In the genomic region with DNA sequence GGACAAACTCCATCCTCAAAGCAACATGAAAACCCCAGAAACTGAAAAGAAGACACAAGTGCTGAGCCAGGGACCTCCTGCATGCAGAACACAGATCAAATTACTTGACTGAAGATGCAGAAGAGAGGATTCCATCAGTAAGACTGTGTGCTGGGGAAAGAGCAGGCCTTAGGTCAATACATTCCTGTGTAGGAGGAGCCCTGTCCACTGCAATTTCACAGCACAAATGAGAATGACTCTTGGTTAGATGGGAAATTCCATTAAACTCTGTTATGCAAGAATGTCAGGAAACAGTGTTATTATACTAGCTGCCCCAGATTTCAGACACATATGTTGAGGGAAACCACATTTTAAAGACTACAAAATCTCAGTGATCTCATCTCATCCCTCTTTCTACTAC, we compare ENCODE assay signal across 9 cellular contexts. TPM values are rescaled to one million over a fixed set of nuclear protein-coding genes. Genes with fewer than 3 reads are reported as not detected.
DNase-seq lines count a peak whose midpoint lies in the region; ATAC-seq and TF ChIP-seq lines count a peak whose summit lies in the region.
"Had no signal": no experiment of that assay in that cellular context is flagged by ENCODE, and none has a peak within 500 bp of the region (broad histone marks: within the 10 kb centered on the region; RNA-seq: fewer than 3 reads in every experiment).

No MANE protein-coding gene starts in this region.

- H3K9me2 ChIP-seq in SK-N-SH: no peaks in the 10 kb centered on the region

- H3K4me1 ChIP-seq in SK-N-SH (ENCODE audit: control insufficient read depth in 1 of 2, insufficient read depth in 2 of 2, low read depth in 1 of 2, low read length in 1 of 2): peaks cover 0 to 29% of the 10 kb centered on the region in 2 experiments; a peak in 3 of 4 replicates

- H3K27me3 Mint-ChIP-seq in osteocyte (ENCODE audit: unreplicated experiment): no peaks in the 10 kb centered on the region
- peaks cover 0 to 4% (median 0%) of the 10 kb centered on the region in 5 donors for H3K27me3 Mint-ChIP-seq in naive thymus-derived CD8-positive, alpha-beta T cell

- peaks cover under 1% of the 10 kb centered on the region for H3K9me3 Mint-ChIP-seq in osteocyte (ENCODE audit: unreplicated experiment)
- H3K9me3 Mint-ChIP-seq in naive thymus-derived CD8-positive, alpha-beta T cell: peaks cover 0 to 29% (median 18%) of the 10 kb centered on the region in 9 donors

- peak overlapping the region; percentile 87 for H3K27ac Mint-ChIP-seq in osteocyte (ENCODE audit: unreplicated experiment)
- no peak overlapping the region for H3K27ac Mint-ChIP-seq in naive thymus-derived CD8-positive, alpha-beta T cell

- H3K27ac ChIP-seq in SK-N-SH (ENCODE audit: low read depth in 2 of 2, low read length in 1 of 2): peak overlapping the region; percentile 74 to 95; a peak in 3 of 4 replicates

- ATAC-seq in naive thymus-derived CD8-positive, alpha-beta T cell: no peak
- no peak for ATAC-seq in HG03108 (IDR thresholded peaks at IDR 0.05; ENCODE audit: unreplicated experiment)

- peak overlapping the region; percentile 42 for H3K9ac ChIP-seq in SK-N-SH

- POLR2A ChIA-PET in SK-N-SH (lab: Yijun Ruan, JAX): no interaction called here
- POLR2A ChIA-PET in naive thymus-derived CD8-positive, alpha-beta T cell (lab: Charles Lee): no interaction called here

- no peaks in the 10 kb centered on the region for H4K20me1 ChIP-seq in SK-N-SH (ENCODE audit: insufficient read depth)

- peak overlapping the region; percentile 9 for H3K4me3 Mint-ChIP-seq in osteocyte (ENCODE audit: unreplicated experiment)
- no peak overlapping the region for H3K4me3 Mint-ChIP-seq in naive thymus-derived CD8-positive, alpha-beta T cell

- H3K4me1 Mint-ChIP-seq in osteocyte (ENCODE audit: unreplicated experiment): peaks cover 41% of the 10 kb centered on the region
- no peaks in the 10 kb centered on the region for H3K4me1 Mint-ChIP-seq in naive thymus-derived CD8-positive, alpha-beta T cell

- no peaks in the 10 kb centered on the region for H3K79me2 ChIP-seq in SK-N-SH (ENCODE audit: insufficient read depth)

- peak overlapping the region; percentile 28; the same call in 1 of the 2 replicates for H3K4me2 ChIP-seq in SK-N-SH

- TF ChIP-seq EP300 in SK-N-SH (IDR thresholded peaks at IDR 0.05; ENCODE audit: borderline replicate concordance in 1 of 2, low read depth in 1 of 2, low read length in 1 of 2): peak in 1 of 2 experiments; percentile 63; a peak in 2 of 4 replicates

- no peaks in the 10 kb centered on the region for H3K36me3 Mint-ChIP-seq in osteocyte (ENCODE audit: unreplicated experiment)
- peaks cover 0 to 14% (median 0%) of the 10 kb centered on the region in 3 donors for H3K36me3 Mint-ChIP-seq in naive thymus-derived CD8-positive, alpha-beta T cell

- TF ChIP-seq CTCF in SK-N-SH (IDR thresholded peaks at IDR 0.05): no peak
- TF ChIP-seq CTCF in fibroblast of villous mesenchyme (IDR thresholded peaks at IDR 0.05; ENCODE audit: insufficient read depth, low read depth, low read length): no peak
- TF ChIP-seq CTCF in osteocyte (IDR thresholded peaks at IDR 0.05): no peak

- H2AFZ ChIP-seq in SK-N-SH (ENCODE audit: low read depth): no peak overlapping the region

- H3F3A ChIP-seq in SK-N-SH (replicated peaks; ENCODE audit: insufficient read depth): peaks cover 41% of the 10 kb centered on the region

- no peaks in the 10 kb centered on the region for H3K27me3 ChIP-seq in SK-N-SH (ENCODE audit: insufficient read depth)

- peaks cover 3% of the 10 kb centered on the region; the same call in 1 of the 2 replicates for H3K9me3 ChIP-seq in SK-N-SH

- H3K4me3 ChIP-seq in SK-N-SH (ENCODE audit: low read depth in 2 of 2, low read length in 1 of 2) (no peak overlapping the region), fibroblast of villous mesenchyme (ENCODE audit: low read depth, low read length) (no peak overlapping the region)

- CTCF ChIA-PET in SK-N-SH (lab: Yijun Ruan, JAX): no interaction called here

- H3K36me3 ChIP-seq in SK-N-SH (replicated peaks in 1 of 2; ENCODE audit: control insufficient read depth in 1 of 2, insufficient read depth in 2 of 2, low read length in 1 of 2): no peaks in the 10 kb centered on the region

- DNase-seq in COLO829 (ENCODE audit: low spot score) (peak; percentile 50), SK-N-SH (no peak), fibroblast of villous mesenchyme (ENCODE audit: low read depth) (peak; percentile 96), osteocyte (ENCODE audit: extremely low spot score, unreplicated experiment) (peak; percentile 73), DMS53 (lab: John Stamatoyannopoulos, UW) (no peak), NCI-H187 treated with DMSO at 0.1 percent for 48 hours (lab: John Stamatoyannopoulos, UW) (no peak)
- no peak for DNase-seq in naive thymus-derived CD8-positive, alpha-beta T cell
- DNase-seq: T-helper 2 cell had no signal

- no peak for TF ChIP-seq RAD21 in SK-N-SH (IDR thresholded peaks at IDR 0.05; ENCODE audit: low read length)

TF ChIP-seq in SK-N-SH, 30 proteins besides CTCF, POLR2A, EP300 and RAD21 (continues in another document):
- TF ChIP-seq JUND (IDR thresholded peaks at IDR 0.05) (peak; percentile 52), FOSL2 (IDR thresholded peaks at IDR 0.05; ENCODE audit: borderline replicate concordance, low read depth) (peak; percentile 40; the same call in 1 of the 2 replicates), TCF12 (IDR thresholded peaks at IDR 0.05) (peak; percentile 78), TAF1 (IDR thresholded peaks at IDR 0.05; ENCODE audit: borderline replicate concordance, low read depth, low read length) (peak; percentile 51; the same call in 1 of the 2 replicates), NFIC (IDR thresholded peaks at IDR 0.05; ENCODE audit: borderline replicate concordance) (peak; percentile 54), NRF1 (IDR thresholded peaks at IDR 0.05; ENCODE audit: low read depth, low read length) (no peak), YY1 (IDR thresholded peaks at IDR 0.05; ENCODE audit: low read depth) (peak; percentile 29; the same call in 1 of the 2 replicates), RCOR1 (IDR thresholded peaks at IDR 0.05; ENCODE audit: low read length) (0 out of 2 replicates have a peak, but pooled peaks have one; percentile 23), RXRA (IDR thresholded peaks at IDR 0.05; ENCODE audit: borderline replicate concordance, low read depth) (peak; percentile 61; the same call in 1 of the 2 replicates), POLR2AphosphoS5 (IDR thresholded peaks at IDR 0.05; ENCODE audit: low read depth, low read length) (peak; percentile 62; the same call in 1 of the 2 replicates), EZH2phosphoT487 (IDR thresholded peaks at IDR 0.05; ENCODE audit: borderline replicate concordance, low read depth) (no peak), FOXM1 (IDR thresholded peaks at IDR 0.05; ENCODE audit: low read depth) (no peak), SIN3A (IDR thresholded peaks at IDR 0.05; ENCODE audit: borderline replicate concordance, low read depth, low read length) (peak; percentile 86; the same call in 1 of the 2 replicates), TEAD4 (IDR thresholded peaks at IDR 0.05; ENCODE audit: borderline replicate concordance, insufficient read depth) (peak; percentile 78), USF1 (IDR thresholded peaks at IDR 0.05; ENCODE audit: borderline replicate concordance, low read depth) (no peak)
- TF ChIP-seq, protein P1, sequence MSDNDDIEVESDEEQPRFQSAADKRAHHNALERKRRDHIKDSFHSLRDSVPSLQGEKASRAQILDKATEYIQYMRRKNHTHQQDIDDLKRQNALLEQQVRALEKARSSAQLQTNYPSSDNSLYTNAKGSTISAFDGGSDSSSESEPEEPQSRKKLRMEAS (IDR thresholded peaks at IDR 0.05; ENCODE audit: low read depth): peak; percentile 61; the same call in 1 of the 2 replicates
- TF ChIP-seq, protein P2, sequence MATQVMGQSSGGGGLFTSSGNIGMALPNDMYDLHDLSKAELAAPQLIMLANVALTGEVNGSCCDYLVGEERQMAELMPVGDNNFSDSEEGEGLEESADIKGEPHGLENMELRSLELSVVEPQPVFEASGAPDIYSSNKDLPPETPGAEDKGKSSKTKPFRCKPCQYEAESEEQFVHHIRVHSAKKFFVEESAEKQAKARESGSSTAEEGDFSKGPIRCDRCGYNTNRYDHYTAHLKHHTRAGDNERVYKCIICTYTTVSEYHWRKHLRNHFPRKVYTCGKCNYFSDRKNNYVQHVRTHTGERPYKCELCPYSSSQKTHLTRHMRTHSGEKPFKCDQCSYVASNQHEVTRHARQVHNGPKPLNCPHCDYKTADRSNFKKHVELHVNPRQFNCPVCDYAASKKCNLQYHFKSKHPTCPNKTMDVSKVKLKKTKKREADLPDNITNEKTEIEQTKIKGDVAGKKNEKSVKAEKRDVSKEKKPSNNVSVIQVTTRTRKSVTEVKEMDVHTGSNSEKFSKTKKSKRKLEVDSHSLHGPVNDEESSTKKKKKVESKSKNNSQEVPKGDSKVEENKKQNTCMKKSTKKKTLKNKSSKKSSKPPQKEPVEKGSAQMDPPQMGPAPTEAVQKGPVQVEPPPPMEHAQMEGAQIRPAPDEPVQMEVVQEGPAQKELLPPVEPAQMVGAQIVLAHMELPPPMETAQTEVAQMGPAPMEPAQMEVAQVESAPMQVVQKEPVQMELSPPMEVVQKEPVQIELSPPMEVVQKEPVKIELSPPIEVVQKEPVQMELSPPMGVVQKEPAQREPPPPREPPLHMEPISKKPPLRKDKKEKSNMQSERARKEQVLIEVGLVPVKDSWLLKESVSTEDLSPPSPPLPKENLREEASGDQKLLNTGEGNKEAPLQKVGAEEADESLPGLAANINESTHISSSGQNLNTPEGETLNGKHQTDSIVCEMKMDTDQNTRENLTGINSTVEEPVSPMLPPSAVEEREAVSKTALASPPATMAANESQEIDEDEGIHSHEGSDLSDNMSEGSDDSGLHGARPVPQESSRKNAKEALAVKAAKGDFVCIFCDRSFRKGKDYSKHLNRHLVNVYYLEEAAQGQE (IDR thresholded peaks at IDR 0.05; ENCODE audit: low read depth, low read length): 0 out of 2 replicates have a peak, but pooled peaks have one; percentile 37

RNA-seq across cellular contexts. Expression of gene FSTL1, which starts 48.2 kb away (rescaled TPM):
- 329 and 454 TPM in 2 replicates for polyA plus RNA-seq in SK-N-SH (2012; rRNA removed)
- 409 and 444 TPM in 2 replicates for polyA plus RNA-seq in SK-N-SH (2012; cell fraction: cytosol; rRNA removed)
- polyA plus RNA-seq in SK-N-SH (2012; cell fraction: nucleus; rRNA removed): 657 and 858 TPM in 2 replicates
- total RNA-seq in fibroblast of villous mesenchyme (997 and 1,795 TPM in 2 replicates), osteocyte (2,574 and 2,723 TPM in 2 replicates)
- under 1 TPM; 0.47 to 0.55 TPM for total RNA-seq in naive thymus-derived CD8-positive, alpha-beta T cell
- polyA plus RNA-seq in naive thymus-derived CD8-positive, alpha-beta T cell: under 1 TPM in 2 of 3 donors, not detected in 1; 0.23 to 0.82 TPM

Comparison
In these comparisons a context has a peak if more than half of its experiments do, and no peak if none do; other contexts are left out.
1. DNase-seq: peak in COLO829 (single experiment), fibroblast of villous mesenchyme (single experiment) and osteocyte (single experiment); none in SK-N-SH (single experiment), naive thymus-derived CD8-positive, alpha-beta T cell (0 of 10), DMS53 (single experiment) and NCI-H187 treated with DMSO at 0.1 percent for 48 hours (single experiment).
2. RNA of gene FSTL1, which starts 48.2 kb away (total RNA-seq): 2,574 to 2,723 TPM in osteocyte and 997 to 1,795 TPM in fibroblast of villous mesenchyme; 0.47 to 0.55 TPM in naive thymus-derived CD8-positive, alpha-beta T cell; every median in the first group is over 100 times any median in the second.